8 cellular contexts compared by ENCODE assay signal in the genomic region with DNA sequence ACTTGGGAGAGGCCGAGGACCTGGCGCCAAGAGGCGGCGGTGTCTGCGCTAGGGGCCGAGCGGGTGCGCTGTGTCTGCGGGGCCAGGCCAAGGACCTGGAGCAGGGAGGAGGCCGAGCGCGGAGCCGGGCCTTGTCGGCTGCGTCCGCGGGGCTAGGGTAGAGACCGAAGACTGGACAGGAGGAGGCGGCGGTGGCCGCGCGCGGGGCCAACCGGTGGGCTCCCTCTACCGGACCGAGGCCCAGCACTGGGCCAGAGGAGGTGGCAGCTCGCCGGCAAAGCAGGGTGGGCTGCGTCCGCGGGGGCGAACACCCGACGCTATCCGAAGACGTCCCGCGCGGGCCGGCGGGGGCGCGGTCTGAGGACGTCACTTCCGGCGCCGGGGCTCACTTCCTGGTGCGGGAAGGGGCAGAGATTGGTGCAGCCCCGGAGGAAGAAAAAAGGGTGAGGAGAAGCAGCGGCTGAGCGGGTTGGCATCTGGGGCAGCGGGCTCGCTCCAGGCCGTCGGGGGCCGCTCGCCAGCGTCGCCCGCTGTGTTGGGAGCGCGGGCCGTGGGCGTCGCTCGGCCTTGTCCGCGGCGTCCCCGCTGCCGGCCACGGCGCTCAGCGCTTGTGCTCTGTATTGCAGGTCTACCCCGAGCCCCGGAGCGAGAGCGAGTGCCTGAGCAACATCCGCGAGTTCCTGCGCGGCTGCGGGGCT. TPM values are rescaled to one million over a fixed set of nuclear protein-coding genes. Genes with fewer than 3 reads are reported as not detected.
DNase-seq lines count a peak whose midpoint lies in the region; ATAC-seq and TF ChIP-seq lines count a peak whose summit lies in the region.

No MANE protein-coding gene starts in this region.

- WGBS in lower leg skin, 2 donors = 0 to 1% methylated on average over 39 to 70 of the region's 84 CpGs

- peak; percentile 98 for DNase-seq in CD1c-positive myeloid dendritic cell (ENCODE audit: extremely low spot score)
- DNase-seq in NCI-H748 treated with DMSO at 0.1 percent for 48 hours (lab: John Stamatoyannopoulos, UW) = peak; percentile 75
- DNase-seq in activated CD4-positive, alpha-beta T cell treated with anti-CD3 and anti-CD28 coated beads, Interleukin-2, amount 50 U/mL, for 48 hours = peak; percentile 95
- DNase-seq in dermis microvascular lymphatic vessel endothelial cell (ENCODE audit: low read depth in 2 of 2) = peak; percentile 65 to 95
- DNase-seq in lower leg skin (ENCODE audit: low spot score in 2 of 2) = peak; percentile 87 to 99
- DNase-seq in stimulated activated CD4-positive, alpha-beta T cell treated with anti-CD3 and anti-CD28 coated beads, Interleukin-4, amount 100 ng/mL, for 4 hours = peak; percentile 92 to 95

- ATAC-seq in GM19372 (IDR thresholded peaks at IDR 0.05; ENCODE audit: low read depth, unreplicated experiment) (peak; percentile 87), HG03521 (IDR thresholded peaks at IDR 0.05; ENCODE audit: unreplicated experiment) (peak; percentile 89)

- H3K4me3 ChIP-seq in lower leg skin (ENCODE audit: low read depth, poor library complexity, severe bottlenecking) = peak overlapping the region; percentile 77

- no peak for TF ChIP-seq CTCF in lower leg skin (IDR thresholded peaks at IDR 0.05)

- TF ChIP-seq POLR2A in lower leg skin (IDR thresholded peaks at IDR 0.05) = peak in 1 of 2 donors; percentile 61

- intact Hi-C loops in lower leg skin (cut with DNase I; ENCODE audit: low total_unique reads) = no loop called here

RNA-seq across cellular contexts. Expression of gene ARHGEF7, which starts 38.3 kb away (rescaled TPM):
- total RNA-seq in dermis microvascular lymphatic vessel endothelial cell (227 and 250 TPM in 2 replicates), lower leg skin (100 to 1,000 TPM in 1 of 4 donors, 10 to 100 TPM in 3; 42.8 to 125 (median 61.1) TPM)

Comparison
In these comparisons a context has a peak if more than half of its experiments do, and no peak if none do; other contexts are left out.
1. Peak in every context shown above with its lines: DNase-seq, ATAC-seq and H3K4me3 ChIP-seq.